In the genomic region with DNA sequence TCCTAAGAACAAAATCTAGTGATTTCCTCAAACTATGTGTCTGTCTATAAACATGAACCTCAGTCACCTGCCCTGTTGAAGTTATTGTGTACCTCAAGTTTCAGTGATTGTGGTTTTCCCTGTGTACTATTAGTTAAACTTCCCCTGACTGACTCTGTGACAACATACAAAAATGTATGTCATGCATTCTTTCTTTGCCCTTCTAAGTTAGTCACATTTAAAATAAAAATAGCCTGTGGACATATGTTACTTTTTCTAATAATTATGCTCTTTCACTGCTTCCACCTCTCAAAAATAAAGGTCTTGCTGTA, we compare ENCODE assay signal across 7 cellular contexts. TPM values are rescaled to one million over a fixed set of nuclear protein-coding genes. Genes with fewer than 3 reads are reported as not detected.
"Had no signal": no experiment of that assay in that cellular context is flagged by ENCODE, and none has a peak within 500 bp of the region (broad histone marks: within the 10 kb centered on the region; RNA-seq: fewer than 3 reads in every experiment).

No MANE protein-coding gene starts in this region.

- DNase-seq: GOT3, H7, HCEC 1CT, IMR-90 had no signal

- H3K27ac ChIP-seq: GM23248 had no signal

- H3K4me3 ChIP-seq: GM23248, K562 had no signal

- H3K9ac ChIP-seq: GM23248 had no signal

- ATAC-seq: K562 had no signal

- H2AFZ ChIP-seq: GM23248 had no signal

RNA-seq across cellular contexts. Expression of a gene that starts 29.8 kb away (rescaled TPM):
- total RNA-seq: GM23248, HT-29, IMR-90, K562 had no signal
- polyA plus RNA-seq: GM23248, IMR-90, K562 had no signal
